26 cellular contexts compared by ENCODE assay signal in the genomic region with DNA sequence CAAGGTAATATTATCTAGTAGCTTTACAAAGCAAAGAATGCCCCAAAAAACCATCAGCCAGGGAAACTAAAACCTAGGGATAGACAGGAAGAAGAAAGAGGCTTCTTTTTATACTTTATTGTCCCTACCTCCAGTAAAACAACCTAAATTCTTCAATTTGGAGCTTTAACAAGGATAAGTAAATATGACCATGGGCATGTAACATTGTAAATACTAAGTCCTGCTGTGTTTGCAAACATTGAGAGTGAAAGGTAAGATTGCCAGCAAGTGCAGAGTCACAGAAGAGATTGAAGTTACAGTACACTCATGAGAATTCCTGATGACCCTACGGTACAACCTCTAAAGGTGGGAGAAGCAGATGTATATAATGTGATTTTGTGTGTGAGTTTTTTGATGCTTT.
DNase-seq lines count a peak whose midpoint lies in the region; ATAC-seq, FAIRE-seq and TF ChIP-seq lines count a peak whose summit lies in the region.
"Had no signal": no experiment of that assay in that cellular context is flagged by ENCODE, and none has a peak within 500 bp of the region (broad histone marks: within the 10 kb centered on the region; RNA-seq: fewer than 3 reads in every experiment).

No MANE protein-coding gene starts in this region.

- H3K27me3 ChIP-seq in Loucy (ENCODE audit: insufficient read depth, low read length, poor library complexity, severe bottlenecking) (no peaks in the 10 kb centered on the region), pancreas (no peaks in the 10 kb centered on the region)
- H3K27me3 ChIP-seq: dorsolateral prefrontal cortex, Peyer's patch, SJSA1 had no signal

- peaks cover 34 to 44% of the 10 kb centered on the region in 2 donors for H3K4me1 Mint-ChIP-seq in effector memory CD8-positive, alpha-beta T cell (ENCODE audit: low read depth in 2 of 2)

- ATAC-seq in effector memory CD8-positive, alpha-beta T cell (replicated peaks): no peak
- peak; percentile 52 to 73 (median 64) for ATAC-seq in pancreas
- no peak for ATAC-seq in omental fat pad (ENCODE audit: low FRiP score)
- no peak for ATAC-seq in GM18502 (IDR thresholded peaks at IDR 0.05; ENCODE audit: poor library complexity, unreplicated experiment)
- ATAC-seq: activated CD8-positive, alpha-beta memory T cell treated with anti-CD3 and anti-CD28 coated beads, Interleukin-2, amount 10 ng/mL, durations not matched to agents 7 days and 5 days; GM23338; mucosa of descending colon had no signal

- H3K4me1 ChIP-seq in HEK293 (ENCODE audit: control insufficient read depth, insufficient read depth, low read length) (peaks cover 46% of the 10 kb centered on the region), Loucy (ENCODE audit: insufficient read depth, low read length, poor library complexity, severe bottlenecking) (peaks cover 35% of the 10 kb centered on the region), pancreas (peaks cover 26 to 48% (median 35%) of the 10 kb centered on the region in 3 donors)

- H3K27me3 Mint-ChIP-seq in effector memory CD8-positive, alpha-beta T cell: no peaks in the 10 kb centered on the region
- H3K27me3 Mint-ChIP-seq: activated CD8-positive, alpha-beta memory T cell treated with anti-CD3 and anti-CD28 coated beads, Interleukin-2, amount 10 ng/mL, durations not matched to agents 7 days and 5 days had no signal

- peak overlapping the region; percentile 55 for H3K4me2 ChIP-seq in Loucy (ENCODE audit: low read depth, low read length, poor library complexity, severe bottlenecking)
- H3K4me2 ChIP-seq: GM23338 had no signal

- H3K9ac ChIP-seq in Loucy (ENCODE audit: low read depth, low read length, poor library complexity, severe bottlenecking): peak overlapping the region; percentile 8

- WGBS in pancreas, 2 donors: 30 to 32% methylated on average over 1 of the region's 1 CpG

- H3K27ac ChIP-seq in HEK293 (ENCODE audit: extremely low read depth, low read depth, low read length): peak overlapping the region; percentile 76
- peak overlapping the region in 3 of 4 donors; percentile 22 to 68 (median 62) for H3K27ac ChIP-seq in pancreas
- H3K27ac ChIP-seq: lower lobe of right lung, SJSA1 had no signal

- POLR2A ChIA-PET in HEK293 (lab: Yijun Ruan, JAX): interaction anchor here (0.9 kb wide), 1 partner anchor 117 kb away, joined by 3 read pairs; the partner anchor contains the start of gene FOXO3

- no peak for FAIRE-seq in pancreas (lab: Jason Lieb, UNC)
- FAIRE-seq: urothelium cell line had no signal

- peak overlapping the region; percentile 60 to 66 for H3K27ac Mint-ChIP-seq in effector memory CD8-positive, alpha-beta T cell
- H3K27ac Mint-ChIP-seq: activated CD8-positive, alpha-beta memory T cell treated with anti-CD3 and anti-CD28 coated beads, Interleukin-2, amount 10 ng/mL, durations not matched to agents 7 days and 5 days; GM23338 had no signal

- no peak overlapping the region for H2AFZ ChIP-seq in Loucy (ENCODE audit: low read length)
- H2AFZ ChIP-seq: GM23338 had no signal

- H3K9me2 ChIP-seq in Loucy (replicated peaks; ENCODE audit: low read depth, low read length): no peaks in the 10 kb centered on the region

- H3K9me3 Mint-ChIP-seq in effector memory CD8-positive, alpha-beta T cell: no peaks in the 10 kb centered on the region
- H3K9me3 Mint-ChIP-seq: CD14-positive monocyte, GM23338 had no signal

- no peaks in the 10 kb centered on the region for H3K9me3 ChIP-seq in HEK293 (ENCODE audit: control insufficient read depth, insufficient read depth, low read depth, low read length)
- H3K9me3 ChIP-seq in Loucy (ENCODE audit: insufficient read depth, low read depth, low read length): no peaks in the 10 kb centered on the region
- no peaks in the 10 kb centered on the region for H3K9me3 ChIP-seq in pancreas
- H3K9me3 ChIP-seq: lower lobe of right lung, mucosa of descending colon, Peyer's patch, SJSA1 had no signal

- H3K4me3 Mint-ChIP-seq in effector memory CD8-positive, alpha-beta T cell: no peak overlapping the region
- H3K4me3 Mint-ChIP-seq: activated CD8-positive, alpha-beta memory T cell treated with anti-CD3 and anti-CD28 coated beads, Interleukin-2, amount 10 ng/mL, durations not matched to agents 7 days and 5 days; CD14-positive monocyte; GM23338 had no signal

- H3K4me3 ChIP-seq in HEK293 (ENCODE audit: low read depth, low read length): no peak overlapping the region
- no peak overlapping the region for H3K4me3 ChIP-seq in Loucy (ENCODE audit: low read length, poor library complexity, severe bottlenecking)
- no peak overlapping the region for H3K4me3 ChIP-seq in pancreas
- H3K4me3 ChIP-seq: dorsolateral prefrontal cortex, GM23338, lower lobe of right lung, mucosa of descending colon, Peyer's patch, SJSA1 had no signal

- TF ChIP-seq CTCF in HEK293 (tag by site-specific recombination; IDR thresholded peaks at IDR 0.05) (no peak), Loucy (conservative IDR thresholded peaks at IDR 0.05; ENCODE audit: low read length) (no peak), pancreas (IDR thresholded peaks at IDR 0.05) (no peak), omental fat pad (IDR thresholded peaks at IDR 0.05) (no peak)

- H4K20me1 ChIP-seq in Loucy (ENCODE audit: insufficient read depth, low read length, poor library complexity, severe bottlenecking): peaks cover 10% of the 10 kb centered on the region

- CTCF ChIA-PET in HEK293 (lab: Yijun Ruan, JAX): no interaction called here

- intact Hi-C loops in pancreas (cut with DNase I): loop anchor here in 1 of 3 donors (10.0 kb wide), 1 partner anchor 103 kb away; no protein-coding TSS in a partner anchor

- peaks cover 45% of the 10 kb centered on the region; the same call in 1 of the 2 replicates for H3K79me2 ChIP-seq in Loucy (ENCODE audit: insufficient read depth, low read length)

- no peak for DNase-seq in effector memory CD8-positive, alpha-beta T cell
- DNase-seq in pancreas (no peak), omental fat pad (ENCODE audit: low spot score) (no peak), hypothalamus (lab: John Stamatoyannopoulos, UW) (no peak)
- DNase-seq: activated CD4-positive, CD25-positive, alpha-beta regulatory T cell; activated CD8-positive, alpha-beta memory T cell treated with anti-CD3 and anti-CD28 coated beads, Interleukin-2, amount 10 ng/mL, durations not matched to agents 7 days and 5 days; activated naive CD4-positive, alpha-beta T cell; activated T-cell treated with anti-CD3 and anti-CD28 coated beads, Interleukin-2, amount 50 U/mL, for 48 hours; cerebellar nuclear complex; DMS79 treated with DMSO at 0.1 percent for 48 hours; dorsolateral prefrontal cortex; islet precursor cell; lower lobe of right lung; mucosa of descending colon; NCI-H2081 treated with DMSO at 0.1 percent for 48 hours; NCI-H446 treated with DMSO at 0.1 percent for 48 hours; Peyer's patch; posterior cingulate gyrus; stimulated activated naive CD4-positive, alpha-beta T cell had no signal

- peaks cover 0 to 3% of the 10 kb centered on the region in 2 experiments; a peak in 1 of 3 replicates for H3K36me3 ChIP-seq in HEK293 (ENCODE audit: control insufficient read depth in 2 of 2, insufficient read depth in 1 of 2, low read length in 2 of 2)
- peaks cover 14% of the 10 kb centered on the region; the same call in 1 of the 2 replicates for H3K36me3 ChIP-seq in Loucy (ENCODE audit: insufficient read depth, low read length)
- no peaks in the 10 kb centered on the region for H3K36me3 ChIP-seq in pancreas
- H3K36me3 ChIP-seq: SJSA1 had no signal

- H3F3A ChIP-seq in Loucy (ENCODE audit: low read depth): peaks cover 4% of the 10 kb centered on the region; the same call in 1 of the 2 replicates

- peaks cover 20% of the 10 kb centered on the region for H3K36me3 Mint-ChIP-seq in effector memory CD8-positive, alpha-beta T cell (ENCODE audit: insufficient read depth)

TF ChIP-seq in HEK293, 187 proteins besides CTCF, POLR2A, EP300 and RAD21 (continues in another document):
- no peak for TF ChIP-seq SP2 (tag by site-specific recombination; IDR thresholded peaks at IDR 0.05)
- 0 out of 2 replicates have a peak, but pooled peaks have one; percentile 36 for TF ChIP-seq GFI1B (tag by site-specific recombination; IDR thresholded peaks at IDR 0.05)
- TF ChIP-seq ZIC2 (tag by site-specific recombination; IDR thresholded peaks at IDR 0.05): peak; percentile 20; the same call in 1 of the 2 replicates
- TF ChIP-seq FEZF1 (tag by site-specific recombination; IDR thresholded peaks at IDR 0.05): peak; percentile 49; the same call in 1 of the 2 replicates
- TF ChIP-seq, protein P1, sequence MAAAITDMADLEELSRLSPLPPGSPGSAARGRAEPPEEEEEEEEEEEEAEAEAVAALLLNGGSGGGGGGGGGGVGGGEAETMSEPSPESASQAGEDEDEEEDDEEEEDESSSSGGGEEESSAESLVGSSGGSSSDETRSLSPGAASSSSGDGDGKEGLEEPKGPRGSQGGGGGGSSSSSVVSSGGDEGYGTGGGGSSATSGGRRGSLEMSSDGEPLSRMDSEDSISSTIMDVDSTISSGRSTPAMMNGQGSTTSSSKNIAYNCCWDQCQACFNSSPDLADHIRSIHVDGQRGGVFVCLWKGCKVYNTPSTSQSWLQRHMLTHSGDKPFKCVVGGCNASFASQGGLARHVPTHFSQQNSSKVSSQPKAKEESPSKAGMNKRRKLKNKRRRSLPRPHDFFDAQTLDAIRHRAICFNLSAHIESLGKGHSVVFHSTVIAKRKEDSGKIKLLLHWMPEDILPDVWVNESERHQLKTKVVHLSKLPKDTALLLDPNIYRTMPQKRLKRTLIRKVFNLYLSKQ (tag by site-specific recombination; IDR thresholded peaks at IDR 0.05; ENCODE audit: borderline replicate concordance): no peak
- peak; percentile 90 for TF ChIP-seq PRDM6 (tag by site-specific recombination; IDR thresholded peaks at IDR 0.05)

Comparison
In these comparisons a context has a peak if more than half of its experiments do, and no peak if none do; other contexts are left out.
1. ATAC-seq: peak in pancreas (4 of 4); none in effector memory CD8-positive, alpha-beta T cell (single experiment), omental fat pad (single experiment) and GM18502 (single experiment).